Comparison of ENCODE assay signal across 26 cellular contexts in the genomic region with DNA sequence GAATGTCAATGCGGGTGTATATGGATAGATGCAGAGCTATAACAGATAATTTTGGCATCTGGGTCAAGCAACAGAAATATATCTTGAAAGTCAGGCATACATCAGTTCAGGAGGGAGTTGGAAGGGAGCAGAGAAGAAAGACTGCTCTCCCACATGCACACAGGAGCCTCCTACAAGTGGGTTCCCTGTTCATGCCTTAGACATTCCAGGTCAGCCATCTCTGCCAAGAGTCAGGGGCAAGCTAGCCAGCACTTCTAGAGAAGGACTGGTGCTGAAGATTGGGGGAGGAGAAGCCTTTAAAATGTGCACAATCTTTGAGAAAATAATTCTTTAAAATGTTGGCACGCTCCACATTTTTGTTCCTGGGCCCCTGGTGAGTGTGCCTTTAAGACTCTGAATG. TPM values are rescaled to one million over a fixed set of nuclear protein-coding genes. Genes with fewer than 3 reads are reported as not detected.
DNase-seq lines count a peak whose midpoint lies in the region; TF ChIP-seq lines count a peak whose summit lies in the region.
"Had no signal": no experiment of that assay in that cellular context is flagged by ENCODE, and none has a peak within 500 bp of the region (broad histone marks: within the 10 kb centered on the region; RNA-seq: fewer than 3 reads in every experiment).

No MANE protein-coding gene starts in this region.

- H3K27ac ChIP-seq in WERI-Rb-1 (peak overlapping the region; percentile 12; the same call in 1 of the 2 replicates), thyroid gland (no peak overlapping the region)
- H3K27ac ChIP-seq: BLaER1 had no signal

- H3K4me1 Mint-ChIP-seq in mesothelial cell of epicardium (peaks cover 21% of the 10 kb centered on the region), HFFc6 (ENCODE audit: low read depth) (no peaks in the 10 kb centered on the region)
- H3K4me1 Mint-ChIP-seq: CD4-positive, alpha-beta memory T cell; CD8-positive, alpha-beta memory T cell had no signal

- H3K9me3 ChIP-seq in WERI-Rb-1 (ENCODE audit: severe bottlenecking) (no peaks in the 10 kb centered on the region), thyroid gland (no peaks in the 10 kb centered on the region)
- H3K9me3 ChIP-seq: BE2C had no signal

- H3K27ac Mint-ChIP-seq in mesothelial cell of epicardium (peak overlapping the region; percentile 54), HFFc6 (no peak overlapping the region)

- H3K27me3 Mint-ChIP-seq in mesothelial cell of epicardium (ENCODE audit: low read depth) (peaks cover 7% of the 10 kb centered on the region), HFFc6 (ENCODE audit: insufficient read depth) (peaks cover 50% of the 10 kb centered on the region)

- 85 to 90% methylated on average over 2 of the region's 2 CpGs for WGBS in thyroid gland, 2 donors

- no peaks in the 10 kb centered on the region for H3K27me3 ChIP-seq in WERI-Rb-1 (ENCODE audit: insufficient read depth, low read depth, severe bottlenecking)
- H3K27me3 ChIP-seq in thyroid gland: no peaks in the 10 kb centered on the region
- H3K27me3 ChIP-seq: BE2C, BLaER1 had no signal

- TF ChIP-seq POLR2A in thyroid gland (IDR thresholded peaks at IDR 0.05): no peak

- intact Hi-C loops in thyroid gland (cut with DNase I): no loop called here

- H3K9me3 Mint-ChIP-seq in mesothelial cell of epicardium (peaks cover 4% of the 10 kb centered on the region), HFFc6 (no peaks in the 10 kb centered on the region)
- H3K9me3 Mint-ChIP-seq: CD8-positive, alpha-beta memory T cell had no signal

- no peak for TF ChIP-seq CTCF in WERI-Rb-1 (IDR thresholded peaks at IDR 0.05; ENCODE audit: low read depth, low read length)
- TF ChIP-seq CTCF in mesothelial cell of epicardium (IDR thresholded peaks at IDR 0.05; ENCODE audit: unreplicated experiment): no peak
- no peak for TF ChIP-seq CTCF in thyroid gland (IDR thresholded peaks at IDR 0.05)
- TF ChIP-seq CTCF in HFFc6 (IDR thresholded peaks at IDR 0.05): no peak

- H3K4me3 Mint-ChIP-seq in mesothelial cell of epicardium (no peak overlapping the region), HFFc6 (no peak overlapping the region)
- H3K4me3 Mint-ChIP-seq: CD14-positive monocyte; CD4-positive, alpha-beta memory T cell; CD4-positive, CD25-positive, alpha-beta regulatory T cell; CD8-positive, alpha-beta memory T cell had no signal

- H3K4me1 ChIP-seq in thyroid gland: peaks cover 0 to 4% of the 10 kb centered on the region in 2 donors
- H3K4me1 ChIP-seq: BLaER1 had no signal

- H3K36me3 ChIP-seq in WERI-Rb-1 (no peaks in the 10 kb centered on the region), thyroid gland (no peaks in the 10 kb centered on the region)
- H3K36me3 ChIP-seq: BE2C, BLaER1 had no signal

- H3K4me3 ChIP-seq in WERI-Rb-1 (ENCODE audit: low read depth, low read length) (no peak overlapping the region), thyroid gland (replicated peaks in 1 of 3) (no peak overlapping the region)
- H3K4me3 ChIP-seq: BLaER1, GM12878 had no signal

- no peaks in the 10 kb centered on the region for H3K36me3 Mint-ChIP-seq in mesothelial cell of epicardium
- H3K36me3 Mint-ChIP-seq in HFFc6 (ENCODE audit: low read depth): peaks cover 4% of the 10 kb centered on the region; the same call in 1 of the 2 replicates
- H3K36me3 Mint-ChIP-seq: CD14-positive monocyte; CD4-positive, alpha-beta memory T cell; CD4-positive, CD25-positive, alpha-beta regulatory T cell had no signal

- DNase-seq in WERI-Rb-1: no peak
- no peak for DNase-seq in mesothelial cell of epicardium (ENCODE audit: low spot score in 2 of 2, unreplicated experiment in 2 of 2)
- DNase-seq in thyroid gland: peak; percentile 55 to 70
- no peak for DNase-seq in retina
- no peak for DNase-seq in HFFc6
- no peak for DNase-seq in cerebellar nuclear complex (lab: John Stamatoyannopoulos, UW)
- DNase-seq: 8988T; ACHN; C1 segment of cervical spinal cord; CD4-positive, alpha-beta memory T cell; CD4-positive, CD25-positive, alpha-beta regulatory T cell; CD8-positive, alpha-beta memory T cell; COR-L47; DMS 273 treated with DMSO at 0.1 percent for 48 hours; DMS153; DMS53; DMS79; DND-41; EL; GDM1 had no signal

RNA-seq across cellular contexts. Expression of a gene that starts 21.7 kb away (rescaled TPM):
- 85.4 to 91.5 TPM (median 88.3 TPM) in 3 replicates for total RNA-seq in mesothelial cell of epicardium
- total RNA-seq in thyroid gland: 100 to 1,000 TPM in 1 of 4 donors, 10 to 100 TPM in 3; 68.5 to 130 (median 85.1) TPM
- 10 to 100 TPM; 44.4 to 54.2 (median 46.7) TPM for total RNA-seq in HFFc6 (2021; fragmentation: NEBNext Ultra II Directional; extraction: Animal tissue kit (Norgen Biotek cat#: 25700))

RNA-seq across cellular contexts. Expression of a gene that starts 23.8 kb away (rescaled TPM):
- total RNA-seq in mesothelial cell of epicardium (5.1 to 6.1 TPM (median 5.4 TPM) in 3 replicates), thyroid gland (10 to 100 TPM; 23.4 to 76.2 (median 37.5) TPM)
- total RNA-seq in HFFc6 (2021; fragmentation: NEBNext Ultra II Directional; extraction: Animal tissue kit (Norgen Biotek cat#: 25700)): under 1 TPM in 5 of 6 experiments, not detected in 1; 0.07 to 0.18 (median 0.07) TPM
- total RNA-seq: CD4-positive, alpha-beta memory T cell; CD8-positive, alpha-beta memory T cell had no signal

RNA-seq across cellular contexts. Expression of a gene that starts 56.0 kb away (rescaled TPM):
- total RNA-seq in mesothelial cell of epicardium (0.07 to 0.29 TPM (median 0.18 TPM) in 3 replicates), thyroid gland (10 to 100 TPM in 1 of 4 donors, 1 to 10 TPM in 3; 7.7 to 23.2 (median 8.0) TPM)
- total RNA-seq in HFFc6 (2021; fragmentation: NEBNext Ultra II Directional; extraction: Animal tissue kit (Norgen Biotek cat#: 25700)): under 1 TPM in 4 of 6 experiments, not detected in 2; 0.02 to 0.71 (median 0.08) TPM
- total RNA-seq: CD4-positive, alpha-beta memory T cell; CD4-positive, CD25-positive, alpha-beta regulatory T cell; Daoy; G401 had no signal

Comparison
In these comparisons a context has a peak if more than half of its experiments do, and no peak if none do; other contexts are left out.
1. DNase-seq: peak in thyroid gland (2 of 2); none in WERI-Rb-1 (single experiment), mesothelial cell of epicardium (0 of 2), retina (single experiment), HFFc6 (single experiment) and cerebellar nuclear complex (0 of 2).